ENCODE assay signal across 8 cellular contexts in genomic region chr1:207823880-207824566, GRCh38.
DNase-seq lines count a peak whose midpoint lies in the region; ATAC-seq and TF ChIP-seq lines count a peak whose summit lies in the region.

No MANE protein-coding gene starts in this region.

- no peaks in the 10 kb centered on the region for H3K36me3 Mint-ChIP-seq in chondrocyte (ENCODE audit: low read depth)

- ATAC-seq in GM19468 (IDR thresholded peaks at IDR 0.05; ENCODE audit: extremely low read depth, unreplicated experiment) = peak; percentile 17

- TF ChIP-seq CTCF in LNCAP (IDR thresholded peaks at IDR 0.05) (peak; percentile 69; the same call in 1 of the 2 replicates), chondrocyte (IDR thresholded peaks at IDR 0.05) (peak; percentile 74)

- DNase-seq in CD1c-positive myeloid dendritic cell (ENCODE audit: extremely low spot score) (peak; percentile 93), chondrocyte (ENCODE audit: low spot score) (no peak), left kidney (ENCODE audit: low read depth, low spot score) (peak; percentile 96), NCI-H146 treated with DMSO at 0.1 percent for 48 hours (lab: John Stamatoyannopoulos, UW; ENCODE audit: unreplicated experiment) (no peak)
- peak; percentile 83 for DNase-seq in activated CD4-positive, alpha-beta T cell treated with anti-CD3 and anti-CD28 coated beads for 48 hours
- DNase-seq in stimulated activated CD4-positive, alpha-beta T cell treated with anti-CD3 and anti-CD28 coated beads, Interleukin-1b, Interleukin-23, amount 100 ng/mL, for 1 hour (ENCODE audit: low read depth in 2 of 2) = peak; percentile 44 to 59

- peaks cover 42% of the 10 kb centered on the region for H3K4me1 Mint-ChIP-seq in chondrocyte (ENCODE audit: low read depth)

- H3K27ac Mint-ChIP-seq in chondrocyte (ENCODE audit: unreplicated experiment) = peak overlapping the region; percentile 93

- H3K27me3 Mint-ChIP-seq in chondrocyte (ENCODE audit: low read depth) = no peaks in the 10 kb centered on the region

- no peaks in the 10 kb centered on the region for H3K9me3 Mint-ChIP-seq in chondrocyte (ENCODE audit: low read depth)

- H3K4me3 Mint-ChIP-seq in chondrocyte (ENCODE audit: unreplicated experiment) = peak overlapping the region; percentile 44

Comparison
In these comparisons a context has a peak if more than half of its experiments do, and no peak if none do; other contexts are left out.
1. DNase-seq: peak in CD1c-positive myeloid dendritic cell (single experiment), activated CD4-positive, alpha-beta T cell treated with anti-CD3 and anti-CD28 coated beads for 48 hours (single experiment), left kidney (single experiment) and stimulated activated CD4-positive, alpha-beta T cell treated with anti-CD3 and anti-CD28 coated beads, Interleukin-1b, Interleukin-23, amount 100 ng/mL, for 1 hour (2 of 2); none in chondrocyte (single experiment) and NCI-H146 treated with DMSO at 0.1 percent for 48 hours (single experiment).